8 cellular contexts compared by ENCODE assay signal in genomic region chr6:1856381-1856780, GRCh38.
DNase-seq lines count a peak whose midpoint lies in the region; ATAC-seq and TF ChIP-seq lines count a peak whose summit lies in the region.

No MANE protein-coding gene starts in this region.

- H3K27ac Mint-ChIP-seq in progenitor cell of endocrine pancreas: no peak overlapping the region

- TF ChIP-seq CTCF in left ventricle myocardium inferior (IDR thresholded peaks at IDR 0.05; ENCODE audit: borderline replicate concordance) (no peak), progenitor cell of endocrine pancreas (IDR thresholded peaks at IDR 0.05; ENCODE audit: unreplicated experiment) (no peak)

- H3K27me3 ChIP-seq in left ventricle myocardium inferior (ENCODE audit: low read depth): no peaks in the 10 kb centered on the region

- no peak overlapping the region for H3K4me3 ChIP-seq in left ventricle myocardium inferior

- no peaks in the 10 kb centered on the region for H3K4me1 Mint-ChIP-seq in progenitor cell of endocrine pancreas (ENCODE audit: low read depth)

- H3K4me1 ChIP-seq in left ventricle myocardium inferior: no peaks in the 10 kb centered on the region

- ATAC-seq in GM18873 (IDR thresholded peaks at IDR 0.05; ENCODE audit: low FRiP score, unreplicated experiment) (peak; percentile 47), HG02798 (IDR thresholded peaks at IDR 0.05; ENCODE audit: poor library complexity, unreplicated experiment) (peak; percentile 94)

- H3K27ac ChIP-seq in left ventricle myocardium inferior (replicated peaks): no peak overlapping the region

- no peak overlapping the region for H3K4me3 Mint-ChIP-seq in progenitor cell of endocrine pancreas (ENCODE audit: low read depth)

- H3K36me3 ChIP-seq in left ventricle myocardium inferior: no peaks in the 10 kb centered on the region

- no peaks in the 10 kb centered on the region for H3K36me3 Mint-ChIP-seq in progenitor cell of endocrine pancreas (ENCODE audit: insufficient read depth)

- peaks cover 10% of the 10 kb centered on the region for H3K27me3 Mint-ChIP-seq in progenitor cell of endocrine pancreas

- H3K9me3 Mint-ChIP-seq in progenitor cell of endocrine pancreas (ENCODE audit: low read depth): no peaks in the 10 kb centered on the region

- DNase-seq in NCI-H2029 treated with DMSO at 0.1 percent for 48 hours (lab: John Stamatoyannopoulos, UW) (peak; percentile 88), fibroblast of gingiva (ENCODE audit: low read depth) (peak; percentile 69), iPS-NIHi11 (ENCODE audit: low spot score) (no peak), left ventricle myocardium inferior (no peak), progenitor cell of endocrine pancreas (ENCODE audit: low spot score, unreplicated experiment) (no peak)
- DNase-seq in activated CD4-positive, alpha-beta T cell treated with anti-CD3 and anti-CD28 coated beads for 48 hours: no peak

- intact Hi-C loops in left ventricle myocardium inferior (cut with micrococcal nuclease): no loop called here

- H3K9me3 ChIP-seq in left ventricle myocardium inferior (replicated peaks): no peaks in the 10 kb centered on the region

Comparison
In these comparisons a context has a peak if more than half of its experiments do, and no peak if none do; other contexts are left out.
1. DNase-seq: peak in NCI-H2029 treated with DMSO at 0.1 percent for 48 hours (single experiment) and fibroblast of gingiva (single experiment); none in activated CD4-positive, alpha-beta T cell treated with anti-CD3 and anti-CD28 coated beads for 48 hours (single experiment), iPS-NIHi11 (single experiment), left ventricle myocardium inferior (single experiment) and progenitor cell of endocrine pancreas (single experiment).